In genomic region chr3:46935168-46935858, GRCh38 we compare ENCODE assay signal across 8 cellular contexts. TPM values are rescaled to one million over a fixed set of nuclear protein-coding genes. Genes with fewer than 3 reads are reported as not detected.
A peak's percentile ranks its signal among the peaks of the same experiment; 100 is the strongest.
DNase-seq lines count a peak whose midpoint lies in the region; ATAC-seq and TF ChIP-seq lines count a peak whose summit lies in the region.

No MANE protein-coding gene starts in this region.

- DNase-seq in ELF-1 (ENCODE audit: low read depth, low spot score), result peak; percentile 92
- peak; percentile 48 for DNase-seq in NCI-H460 (ENCODE audit: extremely low read depth, low read depth)
- peak; percentile 70 to 98 for DNase-seq in dermis microvascular lymphatic vessel endothelial cell (ENCODE audit: low read depth in 2 of 2)
- DNase-seq in lower lobe of right lung, result peak; percentile 76
- DNase-seq in upper lobe of left lung, result peak in 1 of 2 donors; percentile 93
- DNase-seq in NCI-H2107 (lab: John Stamatoyannopoulos, UW), result no peak
- DNase-seq in activated CD8-positive, alpha-beta memory T cell treated with anti-CD3 and anti-CD28 coated beads, Interleukin-2, amount 50 U/mL, for 48 hours, result no peak

- H3K4me1 ChIP-seq in lower lobe of right lung (peaks cover 90% of the 10 kb centered on the region), upper lobe of left lung (peaks cover 77 to 97% (median 82%) of the 10 kb centered on the region in 4 donors)

- H3K27ac ChIP-seq in lower lobe of right lung, result peak overlapping the region; percentile 66
- H3K27ac ChIP-seq in upper lobe of left lung, result peak overlapping the region; percentile 83 to 90 (median 84)

- H3K9me3 ChIP-seq in lower lobe of right lung, result no peaks in the 10 kb centered on the region
- no peaks in the 10 kb centered on the region for H3K9me3 ChIP-seq in upper lobe of left lung

- peak in 1 of 4 donors; percentile 21 for TF ChIP-seq POLR2A in upper lobe of left lung (IDR thresholded peaks at IDR 0.05)

- H3K36me3 ChIP-seq in lower lobe of right lung, result peaks cover 38% of the 10 kb centered on the region
- H3K36me3 ChIP-seq in upper lobe of left lung, result peaks cover 0 to 32% (median 19%) of the 10 kb centered on the region in 4 donors

- WGBS in upper lobe of left lung, 2 donors, result 37 to 53% methylated on average over 6 to 7 of the region's 7 CpGs

- peak; percentile 53 for TF ChIP-seq CTCF in lower lobe of right lung (IDR thresholded peaks at IDR 0.05)
- peak in 5 of 6 experiments; percentile 20 to 77 (median 43) for TF ChIP-seq CTCF in upper lobe of left lung (IDR thresholded peaks at IDR 0.05)

- H3K27me3 ChIP-seq in lower lobe of right lung (ENCODE audit: low read depth) (no peaks in the 10 kb centered on the region), upper lobe of left lung (no peaks in the 10 kb centered on the region)

- peak; percentile 76 to 79 for ATAC-seq in lower lobe of right lung
- peak; percentile 79 to 84 for ATAC-seq in upper lobe of left lung (ENCODE audit: low FRiP score in 2 of 2)
- ATAC-seq in GM18867 (IDR thresholded peaks at IDR 0.05; ENCODE audit: unreplicated experiment), result no peak

- intact Hi-C loops in lower lobe of right lung (cut with DNase I), result no loop called here

- peak in 2 of 4 donors; percentile 31 to 83 for TF ChIP-seq EP300 in upper lobe of left lung (IDR thresholded peaks at IDR 0.05)

- H3K4me3 ChIP-seq in lower lobe of right lung, result no peak overlapping the region
- H3K4me3 ChIP-seq in upper lobe of left lung, result no peak overlapping the region

RNA-seq across cellular contexts. Expression of gene CCDC12, which starts 41.2 kb away (rescaled TPM):
- 33.1 and 40.5 TPM in 2 replicates for total RNA-seq in NCI-H460 (2014; rRNA removed; shearing (Covaris generic))
- polyA plus RNA-seq in NCI-H460 (2014; cell fraction: nucleus; rRNA removed), result 19.1 and 27.3 TPM in 2 replicates
- total RNA-seq in dermis microvascular lymphatic vessel endothelial cell (20.1 and 25.2 TPM in 2 replicates), lower lobe of right lung (42.9 TPM), upper lobe of left lung (10 to 100 TPM; 42.3 to 93.2 (median 69.8) TPM)

RNA-seq across cellular contexts. Expression of gene NBEAL2, which starts 44.2 kb away (rescaled TPM):
- total RNA-seq in NCI-H460 (2014; rRNA removed; shearing (Covaris generic)), result 14.8 and 16.3 TPM in 2 replicates
- polyA plus RNA-seq in NCI-H460 (2014; cell fraction: nucleus; rRNA removed), result 257 and 277 TPM in 2 replicates
- 13.5 and 22.3 TPM in 2 replicates for total RNA-seq in dermis microvascular lymphatic vessel endothelial cell
- 97.0 TPM for total RNA-seq in lower lobe of right lung
- total RNA-seq in upper lobe of left lung, result 100 to 1,000 TPM in 5 of 6 donors, 10 to 100 TPM in 1; 94.7 to 436 (median 163) TPM

RNA-seq across cellular contexts. Expression of gene PTH1R, which starts 57.8 kb away (rescaled TPM):
- total RNA-seq in NCI-H460 (2014; rRNA removed; shearing (Covaris generic)), result 0.20 and 0.30 TPM in 2 replicates
- 1.4 and 2.3 TPM in 2 replicates for polyA plus RNA-seq in NCI-H460 (2014; cell fraction: nucleus; rRNA removed)
- total RNA-seq in dermis microvascular lymphatic vessel endothelial cell (under 0.01 and 0.13 TPM in 2 replicates), lower lobe of right lung (14.5 TPM), upper lobe of left lung (10 to 100 TPM in 4 of 6 donors, 1 to 10 TPM in 2; 2.6 to 48.2 (median 16.2) TPM)

Comparison
In these comparisons a context has a peak if more than half of its experiments do, and no peak if none do; other contexts are left out.
1. DNase-seq: peak in ELF-1 (single experiment), NCI-H460 (single experiment), dermis microvascular lymphatic vessel endothelial cell (2 of 2) and lower lobe of right lung (single experiment); none in NCI-H2107 (single experiment) and activated CD8-positive, alpha-beta memory T cell treated with anti-CD3 and anti-CD28 coated beads, Interleukin-2, amount 50 U/mL, for 48 hours (single experiment).